1 cellular context compared by ENCODE assay signal in the genomic region with DNA sequence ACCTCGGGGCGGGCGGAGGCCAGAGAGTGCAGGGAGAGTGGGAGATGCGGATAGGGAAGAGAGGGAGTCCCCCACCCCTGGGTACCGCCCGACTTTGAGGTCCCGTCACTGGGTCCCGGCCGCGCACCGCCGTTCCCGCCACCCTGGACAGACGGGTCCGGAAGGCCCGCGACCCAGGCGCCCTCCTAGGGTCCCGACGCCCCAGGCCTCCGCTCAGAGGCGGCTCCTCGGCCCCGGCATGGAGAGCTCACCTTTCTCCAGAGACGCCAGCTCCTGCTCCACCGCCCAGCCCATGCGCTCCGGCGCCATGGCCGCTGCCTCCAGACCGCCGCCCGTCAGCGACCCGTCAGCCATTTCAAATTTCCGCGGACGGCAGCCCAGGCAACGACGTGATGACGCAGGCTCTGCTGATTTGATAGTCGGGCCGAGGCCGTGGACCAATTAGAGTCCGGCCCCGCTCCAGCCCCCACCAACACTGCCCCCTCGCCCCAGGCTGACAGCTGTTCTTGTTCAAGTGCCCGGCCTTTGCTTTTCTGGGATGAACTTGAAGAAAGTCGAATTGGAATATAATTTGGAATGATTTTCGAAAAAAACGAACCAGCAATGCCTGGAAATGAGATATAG.
TF ChIP-seq lines count a peak whose summit lies in the region.

A gene with protein sequence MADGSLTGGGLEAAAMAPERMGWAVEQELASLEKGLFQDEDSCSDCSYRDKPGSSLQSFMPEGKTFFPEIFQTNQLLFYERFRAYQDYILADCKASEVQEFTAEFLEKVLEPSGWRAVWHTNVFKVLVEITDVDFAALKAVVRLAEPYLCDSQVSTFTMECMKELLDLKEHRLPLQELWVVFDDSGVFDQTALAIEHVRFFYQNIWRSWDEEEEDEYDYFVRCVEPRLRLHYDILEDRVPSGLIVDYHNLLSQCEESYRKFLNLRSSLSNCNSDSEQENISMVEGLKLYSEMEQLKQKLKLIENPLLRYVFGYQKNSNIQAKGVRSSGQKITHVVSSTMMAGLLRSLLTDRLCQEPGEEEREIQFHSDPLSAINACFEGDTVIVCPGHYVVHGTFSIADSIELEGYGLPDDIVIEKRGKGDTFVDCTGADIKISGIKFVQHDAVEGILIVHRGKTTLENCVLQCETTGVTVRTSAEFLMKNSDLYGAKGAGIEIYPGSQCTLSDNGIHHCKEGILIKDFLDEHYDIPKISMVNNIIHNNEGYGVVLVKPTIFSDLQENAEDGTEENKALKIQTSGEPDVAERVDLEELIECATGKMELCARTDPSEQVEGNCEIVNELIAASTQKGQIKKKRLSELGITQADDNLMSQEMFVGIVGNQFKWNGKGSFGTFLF (minus strand): TSS at position 374 of the 624 bp plus-strand sequence. CDS start 20 bp downstream, at position 354.

TF ChIP-seq in H1, 55 proteins besides CTCF, POLR2A, EP300 and RAD21:
- TF ChIP-seq KDM4A (IDR thresholded peaks at IDR 0.05; ENCODE audit: low read depth, low read length, severe bottlenecking) (peak; percentile 73), TEAD4 (IDR thresholded peaks at IDR 0.05; ENCODE audit: low read depth, low read length) (no peak), SIX5 (IDR thresholded peaks at IDR 0.05; ENCODE audit: low read depth, low read length) (no peak), KDM5A (IDR thresholded peaks at IDR 0.05; ENCODE audit: low read length) (peak; percentile 73), YY1 (IDR thresholded peaks at IDR 0.05; ENCODE audit: low read depth, low read length) (peak; percentile 94), SP4 (IDR thresholded peaks at IDR 0.05; ENCODE audit: low read length) (no peak), GABPA (IDR thresholded peaks at IDR 0.05; ENCODE audit: borderline replicate concordance, insufficient read depth, low read length) (no peak), GTF2F1 (IDR thresholded peaks at IDR 0.05; ENCODE audit: borderline replicate concordance, low read depth, low read length) (no peak), TAF1 (IDR thresholded peaks at IDR 0.05; ENCODE audit: low read depth, low read length) (peak; percentile 91), TCF12 (IDR thresholded peaks at IDR 0.05; ENCODE audit: low read depth, low read length) (no peak), SIN3A (conservative IDR thresholded peaks at IDR 0.05 in 1 of 2, IDR thresholded peaks at IDR 0.05 in 1 of 2; ENCODE audit: low read depth in 1 of 2, low read length in 2 of 2) (peak; percentile 77 to 93; a peak in 2 of 4 replicates), RNF2 (IDR thresholded peaks at IDR 0.05; ENCODE audit: borderline replicate concordance, low read depth, low read length, missing control alignments, poor library complexity, severe bottlenecking) (no peak), PHF8 (conservative IDR thresholded peaks at IDR 0.05; ENCODE audit: low read depth, low read length) (peak; percentile 95), SRF (IDR thresholded peaks at IDR 0.05; ENCODE audit: low read depth, low read length) (no peak), TAF7 (optimal IDR thresholded peaks at IDR 0.05; ENCODE audit: borderline replicate concordance, low read depth, low read length) (peak; percentile 72), JUN (IDR thresholded peaks at IDR 0.05; ENCODE audit: low read depth, low read length) (no peak), CREB1 (IDR thresholded peaks at IDR 0.05) (peak; percentile 87), FOSL1 (IDR thresholded peaks at IDR 0.05; ENCODE audit: insufficient read depth, low read depth, low read length) (no peak), ZNF274 (IDR thresholded peaks at IDR 0.05; ENCODE audit: borderline replicate concordance, extremely low read depth, low read length) (no peak), HDAC2 (IDR thresholded peaks at IDR 0.05; ENCODE audit: borderline replicate concordance in 1 of 2, low read depth in 2 of 2, low read length in 2 of 2) (peak in 1 of 2 experiments; percentile 71; a peak in 2 of 4 replicates), SAP30 (IDR thresholded peaks at IDR 0.05; ENCODE audit: insufficient read depth, insufficient replicate concordance, low read length) (no peak), TBP (IDR thresholded peaks at IDR 0.05; ENCODE audit: low read depth, low read length) (peak; percentile 64), RFX5 (IDR thresholded peaks at IDR 0.05; ENCODE audit: borderline replicate concordance, low read depth, low read length) (no peak), CTBP2 (IDR thresholded peaks at IDR 0.05; ENCODE audit: borderline replicate concordance, insufficient read depth, insufficient read length, low read length) (no peak), EGR1 (IDR thresholded peaks at IDR 0.05; ENCODE audit: borderline replicate concordance, low read depth, low read length) (no peak), JUND (IDR thresholded peaks at IDR 0.05; ENCODE audit: low read length) (0 out of 2 replicates have a peak, but pooled peaks have one; percentile 9), CBX5 (IDR thresholded peaks at IDR 0.05; ENCODE audit: low read depth, low read length) (no peak), RBBP5 (IDR thresholded peaks at IDR 0.05; ENCODE audit: borderline replicate concordance, low read depth, low read length) (peak; percentile 94; the same call in 1 of the 2 replicates), EZH2 (IDR thresholded peaks at IDR 0.05; ENCODE audit: low read depth, low read length, severe bottlenecking) (no peak), NANOG (IDR thresholded peaks at IDR 0.05; ENCODE audit: insufficient read depth, low read depth, low read length, poor library complexity, severe bottlenecking) (no peak), CBX8 (IDR thresholded peaks at IDR 0.05; ENCODE audit: borderline replicate concordance, low read depth, low read length) (no peak), POLR2AphosphoS5 (IDR thresholded peaks at IDR 0.05; ENCODE audit: low read depth, low read length) (peak; percentile 70; the same call in 1 of the 2 replicates), BRCA1 (IDR thresholded peaks at IDR 0.05; ENCODE audit: low read depth, low read length) (no peak), SP1 (IDR thresholded peaks at IDR 0.05; ENCODE audit: low read depth, low read length) (no peak), CEBPB (IDR thresholded peaks at IDR 0.05; ENCODE audit: low read depth, low read length) (no peak), ASH2L (IDR thresholded peaks at IDR 0.05; ENCODE audit: low read length) (peak; percentile 98), SIRT6 (IDR thresholded peaks at IDR 0.05; ENCODE audit: low read length) (no peak), CHD2 (IDR thresholded peaks at IDR 0.05; ENCODE audit: low read length) (0 out of 2 replicates have a peak, but pooled peaks have one; percentile 33), POU5F1 (IDR thresholded peaks at IDR 0.05; ENCODE audit: low read depth, low read length) (no peak), CHD1 (IDR thresholded peaks at IDR 0.05; ENCODE audit: low read depth, low read length) (no peak), HDAC6 (IDR thresholded peaks at IDR 0.05; ENCODE audit: low read depth, low read length) (no peak), BACH1 (IDR thresholded peaks at IDR 0.05; ENCODE audit: low read length) (no peak), NRF1 (IDR thresholded peaks at IDR 0.05; ENCODE audit: low read depth, low read length) (no peak)
- TF ChIP-seq, protein P1, sequence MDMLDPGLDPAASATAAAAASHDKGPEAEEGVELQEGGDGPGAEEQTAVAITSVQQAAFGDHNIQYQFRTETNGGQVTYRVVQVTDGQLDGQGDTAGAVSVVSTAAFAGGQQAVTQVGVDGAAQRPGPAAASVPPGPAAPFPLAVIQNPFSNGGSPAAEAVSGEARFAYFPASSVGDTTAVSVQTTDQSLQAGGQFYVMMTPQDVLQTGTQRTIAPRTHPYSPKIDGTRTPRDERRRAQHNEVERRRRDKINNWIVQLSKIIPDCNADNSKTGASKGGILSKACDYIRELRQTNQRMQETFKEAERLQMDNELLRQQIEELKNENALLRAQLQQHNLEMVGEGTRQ (IDR thresholded peaks at IDR 0.05; ENCODE audit: low read length) = no peak
- TF ChIP-seq, protein P2, sequence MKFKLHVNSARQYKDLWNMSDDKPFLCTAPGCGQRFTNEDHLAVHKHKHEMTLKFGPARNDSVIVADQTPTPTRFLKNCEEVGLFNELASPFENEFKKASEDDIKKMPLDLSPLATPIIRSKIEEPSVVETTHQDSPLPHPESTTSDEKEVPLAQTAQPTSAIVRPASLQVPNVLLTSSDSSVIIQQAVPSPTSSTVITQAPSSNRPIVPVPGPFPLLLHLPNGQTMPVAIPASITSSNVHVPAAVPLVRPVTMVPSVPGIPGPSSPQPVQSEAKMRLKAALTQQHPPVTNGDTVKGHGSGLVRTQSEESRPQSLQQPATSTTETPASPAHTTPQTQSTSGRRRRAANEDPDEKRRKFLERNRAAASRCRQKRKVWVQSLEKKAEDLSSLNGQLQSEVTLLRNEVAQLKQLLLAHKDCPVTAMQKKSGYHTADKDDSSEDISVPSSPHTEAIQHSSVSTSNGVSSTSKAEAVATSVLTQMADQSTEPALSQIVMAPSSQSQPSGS (IDR thresholded peaks at IDR 0.05; ENCODE audit: low read length) = no peak
- TF ChIP-seq, protein P3, sequence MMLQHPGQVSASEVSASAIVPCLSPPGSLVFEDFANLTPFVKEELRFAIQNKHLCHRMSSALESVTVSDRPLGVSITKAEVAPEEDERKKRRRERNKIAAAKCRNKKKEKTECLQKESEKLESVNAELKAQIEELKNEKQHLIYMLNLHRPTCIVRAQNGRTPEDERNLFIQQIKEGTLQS (IDR thresholded peaks at IDR 0.05; ENCODE audit: insufficient read depth, low read depth, low read length) = no peak
- TF ChIP-seq, protein P4, sequence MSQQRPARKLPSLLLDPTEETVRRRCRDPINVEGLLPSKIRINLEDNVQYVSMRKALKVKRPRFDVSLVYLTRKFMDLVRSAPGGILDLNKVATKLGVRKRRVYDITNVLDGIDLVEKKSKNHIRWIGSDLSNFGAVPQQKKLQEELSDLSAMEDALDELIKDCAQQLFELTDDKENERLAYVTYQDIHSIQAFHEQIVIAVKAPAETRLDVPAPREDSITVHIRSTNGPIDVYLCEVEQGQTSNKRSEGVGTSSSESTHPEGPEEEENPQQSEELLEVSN (IDR thresholded peaks at IDR 0.05) = no peak
- TF ChIP-seq, protein P5, sequence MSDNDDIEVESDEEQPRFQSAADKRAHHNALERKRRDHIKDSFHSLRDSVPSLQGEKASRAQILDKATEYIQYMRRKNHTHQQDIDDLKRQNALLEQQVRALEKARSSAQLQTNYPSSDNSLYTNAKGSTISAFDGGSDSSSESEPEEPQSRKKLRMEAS (IDR thresholded peaks at IDR 0.05) = no peak
